1 cellular context compared by ENCODE assay signal in the genomic region with DNA sequence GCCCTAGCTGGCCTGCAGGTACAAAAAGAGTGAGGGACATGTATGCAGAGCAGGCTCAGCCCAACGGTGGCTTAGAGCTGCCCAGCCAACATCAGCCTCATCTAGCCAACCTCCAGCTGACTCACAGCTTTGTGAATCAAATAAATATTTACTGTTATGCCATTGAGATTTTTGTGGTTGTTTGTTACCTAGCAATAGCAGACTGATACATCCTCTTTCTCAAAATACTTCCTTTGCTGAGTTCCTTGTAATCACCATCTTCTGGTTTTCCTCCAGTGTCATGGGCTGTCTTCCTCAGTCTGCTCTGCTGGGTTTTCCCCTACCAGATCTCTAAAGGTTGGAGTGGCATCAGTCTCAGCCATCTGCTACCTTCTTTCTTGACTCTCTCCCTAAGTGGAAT.
TF ChIP-seq lines count a peak whose summit lies in the region.

No MANE protein-coding gene starts in this region.

TF ChIP-seq in GM12878, 131 proteins besides CTCF, POLR2A, EP300 and RAD21:
- 0 out of 2 replicates have a peak, but pooled peaks have one; percentile 20 for TF ChIP-seq CREB1 (IDR thresholded peaks at IDR 0.05; ENCODE audit: low read depth)
- TF ChIP-seq SMC3 (IDR thresholded peaks at IDR 0.05; ENCODE audit: borderline replicate concordance, low read length): no peak
